In the genomic region with DNA sequence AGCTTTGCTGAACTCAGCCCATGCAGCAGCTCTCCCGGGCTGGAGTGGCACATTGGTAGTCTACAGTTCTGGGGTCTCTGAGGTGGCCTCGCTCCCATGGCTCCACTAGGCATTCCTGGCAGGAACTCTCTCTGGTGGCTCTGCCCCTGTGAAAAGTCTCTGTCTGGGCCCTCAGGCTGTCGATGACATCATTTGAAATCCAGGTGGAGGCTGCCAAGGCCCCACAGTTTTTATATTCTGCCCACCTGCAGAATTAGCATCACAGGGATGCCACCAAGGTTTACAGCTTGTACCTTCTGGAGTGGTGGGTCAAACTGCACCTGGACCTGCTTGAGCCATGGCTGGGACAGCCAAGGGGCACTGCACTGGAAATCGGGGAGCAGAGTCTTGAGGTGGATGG, we compare ENCODE assay signal across 24 cellular contexts.
"Had no signal": no experiment of that assay in that cellular context is flagged by ENCODE, and none has a peak within 500 bp of the region (broad histone marks: within the 10 kb centered on the region; RNA-seq: fewer than 3 reads in every experiment).

No MANE protein-coding gene starts in this region.

- H3K27me3 ChIP-seq: SJSA1 had no signal

- H3K4me3 ChIP-seq: PC-9, SJSA1 had no signal

- H3K9ac ChIP-seq: SK-N-SH had no signal

- FAIRE-seq: TTC549 had no signal

- DNase-seq: activated CD4-positive, alpha-beta memory T cell treated with anti-CD3 and anti-CD28 coated beads for 36 hours; activated CD4-positive, alpha-beta T cell treated with anti-CD3 and anti-CD28 coated beads, Interleukin-2, amount 10 ng/mL, durations not matched to agents 24 days and 14 days; activated CD8-positive, alpha-beta memory T cell treated with anti-CD3 and anti-CD28 coated beads, Interleukin-2, amount 50 U/mL, for 4 hours; activated effector memory CD4-positive, alpha-beta T cell treated with Interleukin-2 at 50 U/mL for 16 hours; activated naive CD4-positive, alpha-beta T cell treated with anti-CD3 and anti-CD28 coated beads, Interleukin-2, amount 10 ng/mL, durations not matched to agents 7 days and 5 days; activated naive CD8-positive, alpha-beta T cell treated with anti-CD3 and anti-CD28 coated beads, Interleukin-2, amount 50 U/mL, for 24 hours; activated T-cell treated with anti-CD3 and anti-CD28 coated beads, Interleukin-2, amount 50 U/mL, for 48 hours; anterior cingulate cortex; central memory CD4-positive, alpha-beta T cell; Karpas-422; NCI-H1048; NCI-H1105 treated with DMSO at 0.1 percent for 48 hours; NCI-H1436; NCI-H1694; NCI-H1930; NCI-H345; NCI-H524 treated with DMSO at 0.1 percent for 48 hours; NCI-H748 treated with DMSO at 0.1 percent for 48 hours; NK-92 treated with Interleukin-12 subunit alpha and Interleukin-12 subunit beta, amount 100 ng/mL, for 24 hours; PC-9; SHP77 treated with DMSO at 0.1 percent for 48 hours; SK-N-SH had no signal

- ATAC-seq: activated naive CD8-positive, alpha-beta T cell treated with anti-CD3 and anti-CD28 coated beads, Interleukin-2, amount 50 U/mL, for 24 hours had no signal

- H3K27ac ChIP-seq: PC-9, SJSA1 had no signal

- H3K9me3 ChIP-seq: SJSA1, SK-N-SH had no signal

- H3K4me2 ChIP-seq: PC-9, SK-N-SH had no signal

- H2AFZ ChIP-seq: PC-9 had no signal

- H3K36me3 ChIP-seq: SJSA1 had no signal
